ENCODE assay signal across 1 cellular context in the genomic region with DNA sequence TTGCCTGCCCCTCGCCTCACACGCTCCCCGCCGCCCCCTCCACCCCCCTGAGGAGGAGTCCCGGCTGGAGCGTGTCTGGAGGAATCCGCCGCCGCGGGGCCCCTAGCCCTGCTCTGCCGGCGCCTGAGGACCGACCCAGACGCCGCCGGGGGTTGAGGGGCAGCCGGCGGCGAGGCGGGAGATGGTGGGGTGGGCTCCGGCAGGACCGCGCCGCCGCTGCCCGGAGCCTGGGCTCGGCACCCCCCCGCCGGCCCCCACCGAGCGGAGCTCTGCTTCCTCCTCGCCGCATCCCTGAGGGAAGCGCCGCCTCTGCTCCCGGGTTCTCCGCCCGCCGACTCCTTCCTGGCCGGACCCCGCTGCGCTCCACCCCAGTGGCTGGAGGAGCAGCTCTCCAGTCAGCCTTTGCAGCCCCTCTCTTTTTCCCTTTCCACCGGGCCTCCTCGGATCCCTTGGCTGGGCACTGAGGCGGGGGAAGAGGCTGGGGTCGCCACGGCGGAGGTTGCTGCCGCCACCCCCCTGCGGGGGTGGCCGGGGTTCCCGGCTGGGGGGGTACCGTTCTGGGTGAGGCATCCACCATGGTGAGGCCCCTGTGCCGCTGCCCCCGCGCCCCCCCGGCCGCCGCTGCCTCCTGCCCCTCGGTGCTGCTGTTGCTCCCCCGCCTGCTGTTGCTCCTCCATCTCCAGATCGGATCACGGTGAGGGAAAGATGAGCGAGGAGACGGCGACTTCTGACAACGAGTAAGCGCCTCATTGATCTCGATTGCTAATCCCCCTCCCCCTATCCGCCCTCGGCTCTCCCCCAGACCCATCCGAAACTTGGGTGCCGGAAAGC.
TF ChIP-seq lines count a peak whose summit lies in the region.

A gene (plus strand): TSS at position 356 of the 831 bp plus-strand sequence. CDS start 350 bp downstream, at position 706.

TF ChIP-seq in HCT116, 20 proteins besides CTCF, POLR2A, EP300 and RAD21 (continued from another document):
- TF ChIP-seq CEBPB (IDR thresholded peaks at IDR 0.05; ENCODE audit: low read depth) (no peak), YY1 (IDR thresholded peaks at IDR 0.05; ENCODE audit: extremely low read depth, insufficient replicate concordance, low read depth, low read length) (no peak)
